1 cellular context compared by ENCODE assay signal in the genomic region with DNA sequence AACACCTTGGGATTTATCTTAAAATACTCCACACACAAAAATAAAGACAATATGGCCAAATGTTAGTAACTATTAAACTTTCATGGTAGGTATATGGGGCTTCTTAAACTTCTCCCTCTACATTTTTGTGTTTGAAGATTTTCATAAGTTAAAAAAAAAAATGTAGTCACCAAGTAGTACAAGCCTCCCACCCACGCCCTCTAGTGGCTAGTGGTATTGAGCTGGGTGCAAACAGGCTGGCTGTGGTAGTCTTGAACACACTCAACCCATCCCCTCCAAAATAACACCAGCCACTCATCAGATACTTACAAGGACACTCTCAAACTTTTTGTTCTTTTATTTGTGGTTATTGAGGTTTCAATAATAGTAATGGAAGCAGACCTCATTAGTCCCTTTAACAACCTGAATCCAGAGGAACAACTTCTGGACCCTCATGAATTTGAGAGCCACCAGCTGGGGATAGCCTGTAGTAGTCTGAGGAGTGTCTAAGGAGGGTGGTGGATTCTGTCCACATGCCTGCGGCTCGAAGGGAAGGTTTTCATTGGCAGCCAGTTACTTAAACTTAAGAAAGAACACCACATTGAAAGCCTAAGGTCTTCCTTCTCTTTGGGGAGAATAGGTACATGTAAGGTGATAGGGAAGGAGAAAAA.
TF ChIP-seq lines count a peak whose summit lies in the region.

No MANE protein-coding gene starts in this region.

TF ChIP-seq in HEK293, 187 proteins besides CTCF, POLR2A, EP300 and RAD21 (continued from another document):
- TF ChIP-seq, protein P1, sequence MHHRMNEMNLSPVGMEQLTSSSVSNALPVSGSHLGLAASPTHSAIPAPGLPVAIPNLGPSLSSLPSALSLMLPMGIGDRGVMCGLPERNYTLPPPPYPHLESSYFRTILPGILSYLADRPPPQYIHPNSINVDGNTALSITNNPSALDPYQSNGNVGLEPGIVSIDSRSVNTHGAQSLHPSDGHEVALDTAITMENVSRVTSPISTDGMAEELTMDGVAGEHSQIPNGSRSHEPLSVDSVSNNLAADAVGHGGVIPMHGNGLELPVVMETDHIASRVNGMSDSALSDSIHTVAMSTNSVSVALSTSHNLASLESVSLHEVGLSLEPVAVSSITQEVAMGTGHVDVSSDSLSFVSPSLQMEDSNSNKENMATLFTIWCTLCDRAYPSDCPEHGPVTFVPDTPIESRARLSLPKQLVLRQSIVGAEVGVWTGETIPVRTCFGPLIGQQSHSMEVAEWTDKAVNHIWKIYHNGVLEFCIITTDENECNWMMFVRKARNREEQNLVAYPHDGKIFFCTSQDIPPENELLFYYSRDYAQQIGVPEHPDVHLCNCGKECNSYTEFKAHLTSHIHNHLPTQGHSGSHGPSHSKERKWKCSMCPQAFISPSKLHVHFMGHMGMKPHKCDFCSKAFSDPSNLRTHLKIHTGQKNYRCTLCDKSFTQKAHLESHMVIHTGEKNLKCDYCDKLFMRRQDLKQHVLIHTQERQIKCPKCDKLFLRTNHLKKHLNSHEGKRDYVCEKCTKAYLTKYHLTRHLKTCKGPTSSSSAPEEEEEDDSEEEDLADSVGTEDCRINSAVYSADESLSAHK (tag by site-specific recombination; IDR thresholded peaks at IDR 0.05) = no peak
